Comparison of ENCODE assay signal across 12 cellular contexts in the genomic region with DNA sequence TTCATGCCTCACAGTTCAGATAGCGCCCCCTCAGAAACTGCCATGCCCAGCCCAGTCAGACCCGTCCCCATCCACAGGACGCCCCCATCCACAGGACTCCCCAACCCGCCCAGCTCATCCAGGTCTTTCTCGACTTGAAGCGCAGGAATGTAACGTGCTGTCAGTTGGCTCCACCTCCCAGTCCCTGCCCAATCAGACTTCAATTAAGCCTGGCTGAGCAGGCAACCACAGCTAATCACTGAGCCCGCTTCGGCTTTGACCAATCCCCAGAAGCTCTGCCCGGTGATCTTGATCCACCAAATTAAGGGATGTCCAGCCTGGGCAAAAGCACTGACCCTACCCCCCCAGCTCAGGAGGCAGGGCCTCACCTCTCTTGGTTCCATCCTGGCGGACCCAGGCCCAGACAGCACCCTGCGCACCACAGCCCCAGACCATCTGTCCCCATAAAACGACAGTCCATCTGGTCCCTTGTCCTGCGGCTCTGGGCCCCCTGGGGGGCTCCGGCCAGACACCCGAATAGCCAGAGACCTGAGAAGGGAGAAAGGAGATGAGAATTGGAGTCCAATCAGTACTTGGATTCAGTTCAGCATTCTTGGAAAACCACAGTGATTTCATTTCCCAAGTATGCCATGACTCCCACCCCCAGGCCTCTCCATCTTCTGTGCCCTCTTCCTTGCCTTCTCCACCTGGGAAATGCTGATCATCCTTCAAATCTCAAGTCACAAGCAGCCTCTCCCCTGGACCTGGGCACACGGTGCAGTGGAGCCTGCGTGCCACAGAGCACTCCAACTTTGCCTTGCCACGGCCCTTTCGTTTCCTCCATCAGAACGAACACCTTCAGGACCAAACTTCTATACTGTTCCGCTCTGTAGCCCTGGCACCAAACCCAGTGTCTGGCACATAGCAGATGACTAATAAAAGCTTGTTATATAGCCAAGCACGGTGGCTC. TPM values are rescaled to one million over a fixed set of nuclear protein-coding genes. Genes with fewer than 3 reads are reported as not detected.
A peak's percentile ranks its signal among the peaks of the same experiment; 100 is the strongest.
DNase-seq lines count a peak whose midpoint lies in the region; ATAC-seq, FAIRE-seq and TF ChIP-seq lines count a peak whose summit lies in the region.
"Had no signal": no experiment of that assay in that cellular context is flagged by ENCODE, and none has a peak within 500 bp of the region (broad histone marks: within the 10 kb centered on the region; RNA-seq: fewer than 3 reads in every experiment).

No MANE protein-coding gene starts in this region.

- H3K9me3 Mint-ChIP-seq in activated CD4-positive, alpha-beta T cell treated with anti-CD3 and anti-CD28 coated beads, Interleukin-2, amount 10 ng/mL, durations not matched to agents 7 days and 5 days = no peaks in the 10 kb centered on the region
- H3K9me3 Mint-ChIP-seq: activated naive CD8-positive, alpha-beta T cell treated with anti-CD3 and anti-CD28 coated beads for 36 hours; naive B cell had no signal

- H3K27me3 Mint-ChIP-seq in activated CD4-positive, alpha-beta T cell treated with anti-CD3 and anti-CD28 coated beads, Interleukin-2, amount 10 ng/mL, durations not matched to agents 7 days and 5 days = peaks cover 12% of the 10 kb centered on the region
- H3K27me3 Mint-ChIP-seq: activated naive CD8-positive, alpha-beta T cell treated with anti-CD3 and anti-CD28 coated beads for 36 hours had no signal

- peak; percentile 55 for ATAC-seq in omental fat pad (ENCODE audit: low FRiP score)

- no peak overlapping the region for H3K4me3 ChIP-seq in epithelial cell of esophagus (ENCODE audit: low read length)

- H3K27ac Mint-ChIP-seq in activated CD4-positive, alpha-beta T cell treated with anti-CD3 and anti-CD28 coated beads, Interleukin-2, amount 10 ng/mL, durations not matched to agents 7 days and 5 days = no peak overlapping the region
- H3K27ac Mint-ChIP-seq: activated naive CD8-positive, alpha-beta T cell treated with anti-CD3 and anti-CD28 coated beads for 36 hours had no signal

- peaks cover 21% of the 10 kb centered on the region for H3K4me1 Mint-ChIP-seq in activated CD4-positive, alpha-beta T cell treated with anti-CD3 and anti-CD28 coated beads, Interleukin-2, amount 10 ng/mL, durations not matched to agents 7 days and 5 days

- POLR2A ChIA-PET in activated CD4-positive, alpha-beta T cell treated with anti-CD3 and anti-CD28 coated beads, Interleukin-2, amount 10 ng/mL, durations not matched to agents 7 days and 5 days (lab: Charles Lee) = no interaction called here

- DNase-seq in RPMI7951 (ENCODE audit: low read depth) (peak; percentile 93), epithelial cell of esophagus (ENCODE audit: low read depth) (peak; percentile 86), omental fat pad (ENCODE audit: low spot score) (no peak), NOMO-1 (lab: John Stamatoyannopoulos, UW; ENCODE audit: unreplicated experiment in 2 of 2) (no peak), GM19240 (ENCODE audit: insufficient read length, low spot score) (no peak), NCI-H1436 (lab: John Stamatoyannopoulos, UW) (no peak)
- DNase-seq in activated CD4-positive, alpha-beta T cell treated with anti-CD3 and anti-CD28 coated beads, Interleukin-2, amount 10 ng/mL, durations not matched to agents 7 days and 5 days = no peak
- DNase-seq: activated CD4-positive, alpha-beta T cell treated with anti-CD3 and anti-CD28 coated beads for 48 hours; activated naive CD8-positive, alpha-beta T cell treated with anti-CD3 and anti-CD28 coated beads for 36 hours; naive B cell; substantia nigra had no signal

- H3K4me3 Mint-ChIP-seq in activated CD4-positive, alpha-beta T cell treated with anti-CD3 and anti-CD28 coated beads, Interleukin-2, amount 10 ng/mL, durations not matched to agents 7 days and 5 days = no peak overlapping the region
- H3K4me3 Mint-ChIP-seq: activated naive CD8-positive, alpha-beta T cell treated with anti-CD3 and anti-CD28 coated beads for 36 hours; naive B cell had no signal

- CTCF ChIA-PET in activated CD4-positive, alpha-beta T cell treated with anti-CD3 and anti-CD28 coated beads, Interleukin-2, amount 10 ng/mL, durations not matched to agents 7 days and 5 days (lab: Charles Lee) = interaction anchor here (1.0 to 3.7 kb wide), 5 partner anchors 10 to 71 kb away, joined by 3 to 14 read pairs (median 4); a partner anchor contains a TSS

- no peaks in the 10 kb centered on the region for H3K36me3 Mint-ChIP-seq in activated CD4-positive, alpha-beta T cell treated with anti-CD3 and anti-CD28 coated beads, Interleukin-2, amount 10 ng/mL, durations not matched to agents 7 days and 5 days (ENCODE audit: low read depth)
- H3K36me3 Mint-ChIP-seq: activated naive CD8-positive, alpha-beta T cell treated with anti-CD3 and anti-CD28 coated beads for 36 hours; naive B cell had no signal

- peak; percentile 89 for FAIRE-seq in G401.6 (lab: Jason Lieb, UNC)

- TF ChIP-seq CTCF in epithelial cell of esophagus (IDR thresholded peaks at IDR 0.05; ENCODE audit: insufficient read depth, low read depth, low read length, missing control alignments) (no peak), omental fat pad (IDR thresholded peaks at IDR 0.05) (no peak)

RNA-seq across cellular contexts. Expression of a gene that starts 10.7 kb away (rescaled TPM):
- not detected in 2 replicates for total RNA-seq in RPMI7951 (2014; rRNA removed; shearing (Covaris generic))
- total RNA-seq in omental fat pad = 10 to 100 TPM; 16.0 to 64.2 (median 35.7) TPM
- 100 to 1,000 TPM; 218 to 219 TPM for total RNA-seq in activated CD4-positive, alpha-beta T cell treated with anti-CD3 and anti-CD28 coated beads, Interleukin-2, amount 10 ng/mL, durations not matched to agents 7 days and 5 days

RNA-seq across cellular contexts. Expression of a gene that starts 22.3 kb away (rescaled TPM):
- total RNA-seq in RPMI7951 (2014; rRNA removed; shearing (Covaris generic)) = 3.5 and 3.6 TPM in 2 replicates
- 10 to 100 TPM in 1 of 4 donors, 1 to 10 TPM in 3; 2.5 to 18.8 (median 4.8) TPM for total RNA-seq in omental fat pad
- not detected for total RNA-seq in activated CD4-positive, alpha-beta T cell treated with anti-CD3 and anti-CD28 coated beads, Interleukin-2, amount 10 ng/mL, durations not matched to agents 7 days and 5 days

Comparison
In these comparisons a context has a peak if more than half of its experiments do, and no peak if none do; other contexts are left out.
1. DNase-seq: peak in RPMI7951 (single experiment) and epithelial cell of esophagus (single experiment); none in omental fat pad (single experiment), NOMO-1 (0 of 2), GM19240 (single experiment), activated CD4-positive, alpha-beta T cell treated with anti-CD3 and anti-CD28 coated beads, Interleukin-2, amount 10 ng/mL, durations not matched to agents 7 days and 5 days (single experiment) and NCI-H1436 (single experiment).
2. RNA of a gene that starts 10.7 kb away (total RNA-seq): 218 to 219 TPM in activated CD4-positive, alpha-beta T cell treated with anti-CD3 and anti-CD28 coated beads, Interleukin-2, amount 10 ng/mL, durations not matched to agents 7 days and 5 days and 16.0 to 64.2 TPM in omental fat pad; not detected in RPMI7951; every median in the first group is over 10 times any median in the second.